In genomic region chr19:29942404-29943261, GRCh38 we compare ENCODE assay signal across 8 cellular contexts. TPM values are rescaled to one million over a fixed set of nuclear protein-coding genes. Genes with fewer than 3 reads are reported as not detected.
DNase-seq lines count a peak whose midpoint lies in the region; ATAC-seq and TF ChIP-seq lines count a peak whose summit lies in the region.

No MANE protein-coding gene starts in this region.

- H3K9me3 ChIP-seq in WERI-Rb-1 (ENCODE audit: severe bottlenecking) (peaks cover 2% of the 10 kb centered on the region), breast epithelium (peaks cover 0 to 4% of the 10 kb centered on the region in 2 donors)

- H3K27me3 ChIP-seq in WERI-Rb-1 (ENCODE audit: insufficient read depth, low read depth, severe bottlenecking) (no peaks in the 10 kb centered on the region), breast epithelium (no peaks in the 10 kb centered on the region), kidney epithelial cell (ENCODE audit: control insufficient read depth, insufficient read depth, low read length) (no peaks in the 10 kb centered on the region)

- DNase-seq in NCI-H146 treated with DMSO at 0.1 percent for 48 hours (lab: John Stamatoyannopoulos, UW; ENCODE audit: unreplicated experiment) (peak; percentile 45), WERI-Rb-1 (peak; percentile 58), breast epithelium (ENCODE audit: low spot score in 2 of 2) (no peak), kidney epithelial cell (ENCODE audit: low read depth) (no peak), cortex of kidney (lab: John Stamatoyannopoulos, UW) (no peak)
- peak; percentile 43 to 66 for DNase-seq in stimulated activated CD4-positive, alpha-beta T cell treated with anti-CD3 and anti-CD28 coated beads, Interleukin-1b, Interleukin-23, amount 100 ng/mL, for 4 hours (ENCODE audit: low read depth in 2 of 2)

- H3K4me3 ChIP-seq in WERI-Rb-1 (ENCODE audit: low read depth, low read length) (peak overlapping the region; percentile 91), breast epithelium (peak overlapping the region; percentile 88 to 94 (median 91)), kidney epithelial cell (ENCODE audit: low read depth, low read length) (peak overlapping the region; percentile 94)

- TF ChIP-seq CTCF in WERI-Rb-1 (IDR thresholded peaks at IDR 0.05; ENCODE audit: low read depth, low read length) (no peak), breast epithelium (IDR thresholded peaks at IDR 0.05) (no peak), kidney epithelial cell (IDR thresholded peaks at IDR 0.05; ENCODE audit: insufficient read depth, low read length, poor library complexity, severe bottlenecking) (no peak)

- TF ChIP-seq POLR2A in breast epithelium (IDR thresholded peaks at IDR 0.05): no peak

- H3K27ac ChIP-seq in WERI-Rb-1: peak overlapping the region; percentile 86
- peak overlapping the region; percentile 70 to 85 for H3K27ac ChIP-seq in breast epithelium

- H3K36me3 ChIP-seq in WERI-Rb-1 (no peaks in the 10 kb centered on the region; the same call in 1 of the 2 replicates), breast epithelium (no peaks in the 10 kb centered on the region), kidney epithelial cell (ENCODE audit: control insufficient read depth, insufficient read depth, low read length) (no peaks in the 10 kb centered on the region)

- peaks cover 0 to 8% of the 10 kb centered on the region in 2 donors for H3K4me1 ChIP-seq in breast epithelium

- ATAC-seq in GM18511 (IDR thresholded peaks at IDR 0.05; ENCODE audit: unreplicated experiment) (peak; percentile 84), HG02759 (IDR thresholded peaks at IDR 0.05; ENCODE audit: unreplicated experiment) (peak; percentile 81)

- intact Hi-C loops in breast epithelium (cut with DNase I; ENCODE audit: low total_unique reads): no loop called here

RNA-seq across cellular contexts. Expression of gene URI1, which starts 0.6 kb away (rescaled TPM):
- total RNA-seq in breast epithelium (10 to 100 TPM; 61.0 to 78.2 (median 61.6) TPM), kidney epithelial cell (47.3 and 52.0 TPM in 2 replicates)

Comparison
In these comparisons a context has a peak if more than half of its experiments do, and no peak if none do; other contexts are left out.
1. DNase-seq: peak in NCI-H146 treated with DMSO at 0.1 percent for 48 hours (single experiment), WERI-Rb-1 (single experiment) and stimulated activated CD4-positive, alpha-beta T cell treated with anti-CD3 and anti-CD28 coated beads, Interleukin-1b, Interleukin-23, amount 100 ng/mL, for 4 hours (2 of 2); none in breast epithelium (0 of 2), kidney epithelial cell (single experiment) and cortex of kidney (single experiment).
2. Peak in every context shown above with its lines, with median percentiles within 50 percentile points of each other: H3K4me3 ChIP-seq.